Comparison of ENCODE assay signal across 22 cellular contexts in the genomic region with DNA sequence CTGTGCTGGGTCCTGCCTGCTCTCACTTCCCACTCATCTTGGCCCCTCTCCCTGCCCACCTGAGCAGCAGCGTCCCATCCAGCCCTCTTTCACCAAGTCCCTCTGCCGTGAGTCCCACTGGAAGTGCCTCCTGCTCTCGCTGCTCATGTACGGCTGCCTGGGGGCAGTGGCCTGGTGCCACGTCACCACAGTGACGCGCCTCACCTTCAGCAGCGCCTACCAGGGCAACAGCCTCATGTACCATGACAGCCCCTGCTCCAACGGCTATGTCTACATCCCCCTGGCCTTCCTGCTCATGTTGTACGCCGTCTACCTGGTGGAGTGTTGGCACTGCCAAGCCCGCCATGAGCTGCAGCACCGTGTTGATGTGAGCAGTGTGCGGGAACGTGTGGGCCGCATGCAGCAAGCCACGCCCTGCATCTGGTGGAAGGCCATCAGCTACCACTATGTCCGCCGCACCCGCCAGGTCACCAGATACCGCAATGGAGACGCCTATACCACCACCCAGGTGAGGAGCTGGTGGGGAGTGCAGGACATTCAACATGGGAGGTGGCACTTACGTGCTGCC. TPM values are rescaled to one million over a fixed set of nuclear protein-coding genes. Genes with fewer than 3 reads are reported as not detected.
"Had no signal": no experiment of that assay in that cellular context is flagged by ENCODE, and none has a peak within 500 bp of the region (broad histone marks: within the 10 kb centered on the region; RNA-seq: fewer than 3 reads in every experiment).

No MANE protein-coding gene starts in this region.

- H3K36me3 ChIP-seq: brain microvascular endothelial cell, suprapubic skin had no signal

- H3K4me3 ChIP-seq: suprapubic skin had no signal

- H3K27ac ChIP-seq: brain microvascular endothelial cell, suprapubic skin had no signal

- DNase-seq: activated CD4-positive, alpha-beta memory T cell treated with anti-CD3 and anti-CD28 coated beads for 36 hours; activated CD4-positive, alpha-beta T cell treated with anti-CD3 and anti-CD28 coated beads for 36 hours; activated naive CD8-positive, alpha-beta T cell treated with anti-CD3 and anti-CD28 coated beads, Interleukin-2, amount 10 ng/mL, durations not matched to agents 7 days and 5 days; activated T-cell treated with anti-CD3 and anti-CD28 coated beads for 4 hours; brain microvascular endothelial cell; central memory CD4-positive, alpha-beta T cell; cortex of kidney; effector CD4-positive, alpha-beta T cell; head of caudate nucleus; kidney; left ventricle myocardium superior; mesendoderm; naive thymus-derived CD8-positive, alpha-beta T cell; occipital lobe; stimulated activated CD4-positive, alpha-beta T cell treated with anti-CD3 and anti-CD28 coated beads, Interleukin-2, amount 100 ng/mL, for 24 hours; stimulated activated naive CD8-positive, alpha-beta T cell treated with anti-CD3 and anti-CD28 coated beads, Interleukin-15, amount 100 ng/mL, for 72 hours; SW 1271 had no signal

- H3K9me3 Mint-ChIP-seq: activated CD4-positive, alpha-beta memory T cell treated with anti-CD3 and anti-CD28 coated beads for 36 hours; activated naive CD8-positive, alpha-beta T cell treated with anti-CD3 and anti-CD28 coated beads, Interleukin-2, amount 10 ng/mL, durations not matched to agents 7 days and 5 days; naive thymus-derived CD8-positive, alpha-beta T cell; stimulated activated naive CD8-positive, alpha-beta T cell treated with anti-CD3 and anti-CD28 coated beads, Interleukin-15, amount 100 ng/mL, for 72 hours; WTC11 had no signal

- FAIRE-seq: frontal cortex, kidney had no signal

- H3K27ac Mint-ChIP-seq: activated CD4-positive, alpha-beta memory T cell treated with anti-CD3 and anti-CD28 coated beads for 36 hours; activated CD4-positive, alpha-beta T cell treated with anti-CD3 and anti-CD28 coated beads for 36 hours; activated naive CD8-positive, alpha-beta T cell treated with anti-CD3 and anti-CD28 coated beads, Interleukin-2, amount 10 ng/mL, durations not matched to agents 7 days and 5 days; progenitor cell of endocrine pancreas; stimulated activated naive CD8-positive, alpha-beta T cell treated with anti-CD3 and anti-CD28 coated beads, Interleukin-15, amount 100 ng/mL, for 72 hours; WTC11 had no signal

- H3K4me3 Mint-ChIP-seq: activated CD4-positive, alpha-beta memory T cell treated with anti-CD3 and anti-CD28 coated beads for 36 hours; activated CD4-positive, alpha-beta T cell treated with anti-CD3 and anti-CD28 coated beads for 36 hours; activated naive CD8-positive, alpha-beta T cell treated with anti-CD3 and anti-CD28 coated beads, Interleukin-2, amount 10 ng/mL, durations not matched to agents 7 days and 5 days; stimulated activated naive CD8-positive, alpha-beta T cell treated with anti-CD3 and anti-CD28 coated beads, Interleukin-15, amount 100 ng/mL, for 72 hours; WTC11 had no signal

- H3K9me3 ChIP-seq: suprapubic skin had no signal

- H3K36me3 Mint-ChIP-seq: activated CD4-positive, alpha-beta memory T cell treated with anti-CD3 and anti-CD28 coated beads for 36 hours; activated naive CD8-positive, alpha-beta T cell treated with anti-CD3 and anti-CD28 coated beads, Interleukin-2, amount 10 ng/mL, durations not matched to agents 7 days and 5 days; WTC11 had no signal

RNA-seq across cellular contexts. Expression of gene TMEM151B, which starts 2.8 kb away (rescaled TPM):
- total RNA-seq: activated naive CD8-positive, alpha-beta T cell treated with anti-CD3 and anti-CD28 coated beads, Interleukin-2, amount 10 ng/mL, durations not matched to agents 7 days and 5 days; kidney; left ventricle myocardium superior; naive thymus-derived CD8-positive, alpha-beta T cell; T-helper 2 cell treated with Interferon-gamma antibody and Interleukin-4, amounts not matched to agents 100 ng/mL and 5 ng/mL, for 36 hours had no signal
- polyA plus RNA-seq: naive thymus-derived CD8-positive, alpha-beta T cell had no signal
